25 cellular contexts compared by ENCODE assay signal in the genomic region with DNA sequence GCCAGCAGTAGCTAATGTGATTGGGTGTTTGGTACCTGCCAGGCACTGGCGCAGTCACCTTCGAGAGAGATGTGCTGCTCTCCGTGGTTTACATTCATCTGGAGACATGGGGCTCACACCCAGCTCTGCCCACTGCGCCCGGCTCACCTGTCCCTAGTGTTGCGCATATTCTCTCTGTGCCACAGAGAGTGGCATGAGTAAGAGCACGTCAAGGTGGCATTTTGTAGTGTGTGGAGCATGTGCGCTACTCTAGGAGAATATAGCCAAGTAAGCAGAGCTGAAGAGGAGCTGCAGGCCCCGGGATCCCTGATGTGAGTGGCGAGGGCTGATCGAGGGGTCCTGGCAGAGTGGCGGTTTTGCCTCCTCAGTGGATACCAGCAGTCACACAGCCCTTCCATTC.
"Had no signal": no experiment of that assay in that cellular context is flagged by ENCODE, and none has a peak within 500 bp of the region (broad histone marks: within the 10 kb centered on the region; RNA-seq: fewer than 3 reads in every experiment).

No MANE protein-coding gene starts in this region.

- H3K36me3 Mint-ChIP-seq: natural killer cell treated with Interleukin-12 subunit alpha and Interleukin-12 subunit beta and Interleukin-15 and Interleukin-18, amount 100 ng/mL, for 72 hours had no signal

- H3K4me3 Mint-ChIP-seq: activated CD4-positive, alpha-beta memory T cell treated with anti-CD3 and anti-CD28 coated beads, Interleukin-2, amount 10 ng/mL, durations not matched to agents 7 days and 5 days; activated naive CD4-positive, alpha-beta T cell treated with anti-CD3 and anti-CD28 coated beads, Interleukin-2, amount 50 U/mL, for 24 hours; activated naive CD8-positive, alpha-beta T cell treated with anti-CD3 and anti-CD28 coated beads, Interleukin-2, amount 50 U/mL, for 24 hours; effector memory CD8-positive, alpha-beta T cell; memory B cell; natural killer cell treated with Interleukin-12 subunit alpha and Interleukin-12 subunit beta and Interleukin-15 and Interleukin-18, amount 100 ng/mL, for 72 hours; stimulated activated memory B cell treated with anti-CD40 and anti-IgM and Interleukin-4, amounts not matched to agents 10 μg/mL and 1 μg/mL and 100 μg/mL, for 72 hours; stimulated activated naive CD8-positive, alpha-beta T cell treated with anti-CD3 and anti-CD28 coated beads, Interleukin-15, amount 100 ng/mL, for 72 hours; T-helper 1 cell treated with Interleukin-12 subunit alpha and Interleukin-12 subunit beta and Interleukin-4 antibody, amounts not matched to agents 30 μg/mL and 1 μg/mL, for 36 hours had no signal

- H3K4me1 ChIP-seq: colonic mucosa had no signal

- DNase-seq: activated CD4-positive, alpha-beta memory T cell treated with anti-CD3 and anti-CD28 coated beads, Interleukin-2, amount 10 ng/mL, durations not matched to agents 7 days and 5 days; activated CD4-positive, alpha-beta T cell treated with anti-CD3 and anti-CD28 coated beads for 48 hours; activated naive CD8-positive, alpha-beta T cell treated with anti-CD3 and anti-CD28 coated beads, Interleukin-2, amount 50 U/mL, for 24 hours; activated T-cell treated with anti-CD3 and anti-CD28 coated beads, Interleukin-2, amount 50 U/mL, for 48 hours; effector memory CD8-positive, alpha-beta T cell; foreskin keratinocyte; stimulated activated CD4-positive, alpha-beta T cell treated with anti-CD3 and anti-CD28 coated beads, Interleukin-4, amount 100 ng/mL, for 24 hours; stimulated activated naive CD8-positive, alpha-beta T cell treated with anti-CD3 and anti-CD28 coated beads, Interleukin-15, amount 100 ng/mL, for 72 hours; substantia nigra; SW 1271; T-helper 9 cell; upper lobe of left lung; WERI-Rb-1 had no signal

- H3K9me3 ChIP-seq: breast epithelium, colonic mucosa, sigmoid colon, upper lobe of left lung, vagina had no signal

- H3K27me3 Mint-ChIP-seq: activated CD4-positive, alpha-beta memory T cell treated with anti-CD3 and anti-CD28 coated beads, Interleukin-2, amount 10 ng/mL, durations not matched to agents 7 days and 5 days; activated naive CD4-positive, alpha-beta T cell treated with anti-CD3 and anti-CD28 coated beads, Interleukin-2, amount 50 U/mL, for 24 hours; activated naive CD8-positive, alpha-beta T cell treated with anti-CD3 and anti-CD28 coated beads, Interleukin-2, amount 50 U/mL, for 24 hours; effector memory CD8-positive, alpha-beta T cell; memory B cell; natural killer cell treated with Interleukin-12 subunit alpha and Interleukin-12 subunit beta and Interleukin-15 and Interleukin-18, amount 100 ng/mL, for 72 hours; progenitor cell of endocrine pancreas; stimulated activated memory B cell treated with anti-CD40 and anti-IgM and Interleukin-4, amounts not matched to agents 10 μg/mL and 1 μg/mL and 100 μg/mL, for 72 hours; stimulated activated naive CD8-positive, alpha-beta T cell treated with anti-CD3 and anti-CD28 coated beads, Interleukin-15, amount 100 ng/mL, for 72 hours had no signal

- H3K9me3 Mint-ChIP-seq: activated CD4-positive, alpha-beta memory T cell treated with anti-CD3 and anti-CD28 coated beads, Interleukin-2, amount 10 ng/mL, durations not matched to agents 7 days and 5 days; activated naive CD4-positive, alpha-beta T cell treated with anti-CD3 and anti-CD28 coated beads, Interleukin-2, amount 50 U/mL, for 24 hours; activated naive CD8-positive, alpha-beta T cell treated with anti-CD3 and anti-CD28 coated beads, Interleukin-2, amount 50 U/mL, for 24 hours; activated T-helper 2 cell treated with anti-CD3 and anti-CD28 coated beads, Interferon-gamma antibody, Interleukin-2, Interleukin-4, amounts not matched to agents 10 μg/mL and 5 μg/mL and 100 μg/mL, durations not matched to agents 14 hours and 24 hours and 36 hours; effector memory CD8-positive, alpha-beta T cell; memory B cell; natural killer cell treated with Interleukin-12 subunit alpha and Interleukin-12 subunit beta and Interleukin-15 and Interleukin-18, amount 100 ng/mL, for 72 hours; stimulated activated memory B cell treated with anti-CD40 and anti-IgM and Interleukin-4, amounts not matched to agents 10 μg/mL and 1 μg/mL and 100 μg/mL, for 72 hours; stimulated activated naive CD8-positive, alpha-beta T cell treated with anti-CD3 and anti-CD28 coated beads, Interleukin-15, amount 100 ng/mL, for 72 hours; T-helper 1 cell treated with Interleukin-12 subunit alpha and Interleukin-12 subunit beta and Interleukin-4 antibody, amounts not matched to agents 30 μg/mL and 1 μg/mL, for 36 hours had no signal

- H3K36me3 ChIP-seq: breast epithelium, WERI-Rb-1 had no signal

- H3K27me3 ChIP-seq: breast epithelium, colonic mucosa, foreskin keratinocyte, sigmoid colon, upper lobe of left lung, vagina had no signal

- H3K4me1 Mint-ChIP-seq: memory B cell had no signal

- ATAC-seq: activated CD4-positive, CD25-positive, alpha-beta regulatory T cell treated with anti-CD3 and anti-CD28 coated beads, Interleukin-2, amount 50 U/mL, for 24 hours; activated naive CD8-positive, alpha-beta T cell treated with anti-CD3 and anti-CD28 coated beads, Interleukin-2, amount 50 U/mL, for 24 hours; effector memory CD8-positive, alpha-beta T cell; foreskin keratinocyte; natural killer cell treated with Interleukin-12 subunit alpha and Interleukin-12 subunit beta and Interleukin-15 and Interleukin-18, amount 100 ng/mL, for 72 hours; stimulated activated memory B cell treated with anti-CD40 and anti-IgM and Interleukin-4, amounts not matched to agents 10 μg/mL and 1 μg/mL and 100 μg/mL, for 72 hours; stimulated activated naive CD8-positive, alpha-beta T cell treated with anti-CD3 and anti-CD28 coated beads, Interleukin-15, amount 100 ng/mL, for 72 hours had no signal

- H3K4me3 ChIP-seq: breast epithelium, colonic mucosa, sigmoid colon, upper lobe of left lung, vagina had no signal

- H3K27ac Mint-ChIP-seq: activated CD4-positive, alpha-beta memory T cell treated with anti-CD3 and anti-CD28 coated beads, Interleukin-2, amount 10 ng/mL, durations not matched to agents 7 days and 5 days; activated naive CD4-positive, alpha-beta T cell treated with anti-CD3 and anti-CD28 coated beads, Interleukin-2, amount 50 U/mL, for 24 hours; activated naive CD8-positive, alpha-beta T cell treated with anti-CD3 and anti-CD28 coated beads, Interleukin-2, amount 50 U/mL, for 24 hours; activated T-helper 2 cell treated with anti-CD3 and anti-CD28 coated beads, Interferon-gamma antibody, Interleukin-2, Interleukin-4, amounts not matched to agents 10 μg/mL and 5 μg/mL and 100 μg/mL, durations not matched to agents 14 hours and 24 hours and 36 hours; effector memory CD8-positive, alpha-beta T cell; memory B cell; progenitor cell of endocrine pancreas; stimulated activated memory B cell treated with anti-CD40 and anti-IgM and Interleukin-4, amounts not matched to agents 10 μg/mL and 1 μg/mL and 100 μg/mL, for 72 hours; T-helper 1 cell treated with Interleukin-12 subunit alpha and Interleukin-12 subunit beta and Interleukin-4 antibody, amounts not matched to agents 30 μg/mL and 1 μg/mL, for 36 hours had no signal

- H3K27ac ChIP-seq: breast epithelium, colonic mucosa, foreskin keratinocyte, sigmoid colon, upper lobe of left lung, vagina, WERI-Rb-1 had no signal
